Comparison of ENCODE assay signal across 28 cellular contexts in the genomic region with DNA sequence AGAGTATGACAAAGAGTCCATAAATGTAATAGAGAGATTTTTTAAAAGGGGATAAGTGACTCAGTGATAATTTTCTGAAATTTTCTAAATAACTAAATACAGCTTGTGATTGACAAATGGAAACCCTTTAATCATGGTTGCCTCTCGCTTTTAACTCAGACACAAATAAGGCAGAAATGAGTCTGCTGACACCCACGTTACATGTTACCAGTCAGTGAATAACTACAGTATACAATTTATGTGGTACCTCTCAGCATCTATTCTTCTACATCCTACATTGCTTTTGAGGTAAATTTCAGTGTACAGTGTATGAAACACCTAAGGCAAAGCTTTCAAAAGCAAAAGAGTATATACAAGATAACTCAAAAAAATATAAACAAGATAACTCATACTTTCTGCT.
"Had no signal": no experiment of that assay in that cellular context is flagged by ENCODE, and none has a peak within 500 bp of the region (broad histone marks: within the 10 kb centered on the region; RNA-seq: fewer than 3 reads in every experiment).

No MANE protein-coding gene starts in this region.

- H3K9me3 Mint-ChIP-seq: natural killer cell; nephron; neural progenitor cell; stimulated activated memory B cell treated with anti-CD40 and anti-IgM and Interleukin-4, amounts not matched to agents 10 μg/mL and 1 μg/mL and 100 μg/mL, for 72 hours; stimulated activated naive CD8-positive, alpha-beta T cell treated with anti-CD3 and anti-CD28 coated beads, Interleukin-15, amount 100 ng/mL, for 72 hours; type B pancreatic cell had no signal

- H3K4me3 ChIP-seq: neural progenitor cell, ovary, psoas muscle, right lobe of liver, sigmoid colon, suprapubic skin, testis, tibial artery, transverse colon, upper lobe of right lung, uterus had no signal

- H3K9ac ChIP-seq: neural progenitor cell, parathyroid adenoma had no signal

- H3K27ac Mint-ChIP-seq: natural killer cell; nephron; neural progenitor cell; progenitor cell of endocrine pancreas; stimulated activated memory B cell treated with anti-CD40 and anti-IgM and Interleukin-4, amounts not matched to agents 10 μg/mL and 1 μg/mL and 100 μg/mL, for 72 hours; stimulated activated naive CD8-positive, alpha-beta T cell treated with anti-CD3 and anti-CD28 coated beads, Interleukin-15, amount 100 ng/mL, for 72 hours; type B pancreatic cell had no signal

- H3K4me2 ChIP-seq: neural progenitor cell had no signal

- H3K27me3 ChIP-seq: neural progenitor cell, ovary, right lobe of liver, sigmoid colon, suprapubic skin, testis, tibial artery, transverse colon, upper lobe of right lung, uterus had no signal

- H3K36me3 ChIP-seq: neural progenitor cell, ovary, transverse colon, uterus had no signal

- H3K4me3 Mint-ChIP-seq: natural killer cell; nephron; neural progenitor cell; stimulated activated memory B cell treated with anti-CD40 and anti-IgM and Interleukin-4, amounts not matched to agents 10 μg/mL and 1 μg/mL and 100 μg/mL, for 72 hours; stimulated activated naive CD8-positive, alpha-beta T cell treated with anti-CD3 and anti-CD28 coated beads, Interleukin-15, amount 100 ng/mL, for 72 hours; type B pancreatic cell had no signal

- ATAC-seq: natural killer cell; psoas muscle; right cardiac atrium; right lobe of liver; stimulated activated memory B cell treated with anti-CD40 and anti-IgM and Interleukin-4, amounts not matched to agents 10 μg/mL and 1 μg/mL and 100 μg/mL, for 72 hours; stimulated activated naive CD8-positive, alpha-beta T cell treated with anti-CD3 and anti-CD28 coated beads, Interleukin-15, amount 100 ng/mL, for 72 hours; stimulated activated naive CD8-positive, alpha-beta T cell treated with anti-CD3 and anti-CD28 coated beads, Interleukin-15, Interleukin-2, amounts not matched to agents 100 U/mL and 50 U/mL, for 24 hours; upper lobe of right lung had no signal

- H3K36me3 Mint-ChIP-seq: natural killer cell had no signal

- H3K27ac ChIP-seq: neural progenitor cell, ovary, parathyroid adenoma, psoas muscle, sigmoid colon, suprapubic skin, testis, tibial artery, transverse colon, upper lobe of right lung, uterus had no signal

- H3K79me2 ChIP-seq: parathyroid adenoma had no signal

- H3K27me3 Mint-ChIP-seq: progenitor cell of endocrine pancreas; stimulated activated memory B cell treated with anti-CD40 and anti-IgM and Interleukin-4, amounts not matched to agents 10 μg/mL and 1 μg/mL and 100 μg/mL, for 72 hours; stimulated activated naive CD8-positive, alpha-beta T cell treated with anti-CD3 and anti-CD28 coated beads, Interleukin-15, amount 100 ng/mL, for 72 hours; type B pancreatic cell had no signal

- H3K9me3 ChIP-seq: ovary, psoas muscle, right lobe of liver, sigmoid colon, suprapubic skin, testis, tibial artery, transverse colon, upper lobe of right lung, uterus had no signal

- H2AFZ ChIP-seq: neural progenitor cell, parathyroid adenoma had no signal

- DNase-seq: natural killer cell; occipital lobe; ovary; psoas muscle; right cardiac atrium; right lobe of liver; sigmoid colon; small intestine; stimulated activated CD4-positive, alpha-beta T cell treated with anti-CD3 and anti-CD28 coated beads, Interleukin-15, amount 100 ng/mL, for 24 hours; stimulated activated CD4-positive, alpha-beta T cell treated with anti-CD3 and anti-CD28 coated beads, Interleukin-2, amount 100 ng/mL, for 24 hours; stimulated activated CD4-positive, alpha-beta T cell treated with anti-CD3 and anti-CD28 coated beads, Interleukin-2, amount 100 ng/mL, for 48 hours; stimulated activated CD4-positive, alpha-beta T cell treated with anti-CD3 and anti-CD28 coated beads, Interleukin-4, amount 100 ng/mL, for 24 hours; stimulated activated naive CD4-positive, alpha-beta T cell; stimulated activated naive CD8-positive, alpha-beta T cell treated with anti-CD3 and anti-CD28 coated beads, Interleukin-15, amount 100 ng/mL, for 72 hours; stimulated activated naive CD8-positive, alpha-beta T cell treated with anti-CD3 and anti-CD28 coated beads, Interleukin-15, Interleukin-2, amounts not matched to agents 100 U/mL and 50 U/mL, for 24 hours; substantia nigra; testis; tibial artery; transverse colon; upper lobe of right lung; uterus had no signal

- H3K4me1 ChIP-seq: uterus had no signal
